1 cellular context compared by ENCODE assay signal in genomic region chr17:48998557-48999440, GRCh38.
TF ChIP-seq lines count a peak whose summit lies in the region.

No MANE protein-coding gene starts in this region.

TF ChIP-seq in HepG2, 621 proteins besides CTCF, POLR2A, EP300 and RAD21 (continued from another document and continues in another):
- TF ChIP-seq KLF16 (CRISPR knock-in tag; IDR thresholded peaks at IDR 0.05) (0 out of 4 replicates have a peak, but pooled peaks of 1 of the 2 experiments have one; percentile 16), UBTF (CRISPR knock-in tag; IDR thresholded peaks at IDR 0.05) (no peak), REL (CRISPR knock-in tag; conservative IDR thresholded peaks at IDR 0.05) (no peak), TGIF2 (CRISPR knock-in tag; IDR thresholded peaks at IDR 0.05) (peak; percentile 58; the same call in 1 of the 2 replicates), REPIN1 (CRISPR knock-in tag; IDR thresholded peaks at IDR 0.05; ENCODE audit: borderline replicate concordance, low read depth) (0 out of 2 replicates have a peak, but pooled peaks have one; percentile 19), ARID5B (CRISPR knock-in tag; IDR thresholded peaks at IDR 0.05) (peak; percentile 32; the same call in 1 of the 2 replicates), SAFB2 (CRISPR knock-in tag; IDR thresholded peaks at IDR 0.05; ENCODE audit: borderline replicate concordance, low read depth) (no peak), ZZZ3 (CRISPR knock-in tag; IDR thresholded peaks at IDR 0.05; ENCODE audit: borderline replicate concordance) (no peak), PCBP1 (IDR thresholded peaks at IDR 0.05; ENCODE audit: borderline replicate concordance, low read depth, low read length) (no peak), MLLT10 (CRISPR knock-in tag; IDR thresholded peaks at IDR 0.05) (peak; percentile 16; the same call in 1 of the 2 replicates), ZNF318 (CRISPR knock-in tag; IDR thresholded peaks at IDR 0.05) (no peak), ZNF740 (CRISPR knock-in tag; IDR thresholded peaks at IDR 0.05) (peak; percentile 77; the same call in 1 of the 2 replicates), MYC (CRISPR knock-in tag; IDR thresholded peaks at IDR 0.05; ENCODE audit: borderline replicate concordance) (peak; percentile 12), ZNF274 (CRISPR knock-in tag; IDR thresholded peaks at IDR 0.05) (0 out of 2 replicates have a peak, but pooled peaks have one; percentile 12), HNRNPK (IDR thresholded peaks at IDR 0.05; ENCODE audit: low read depth, low read length, poor library complexity, severe bottlenecking) (peak; percentile 86), ZNF460 (CRISPR knock-in tag; IDR thresholded peaks at IDR 0.05; ENCODE audit: borderline replicate concordance) (no peak), ZNF629 (CRISPR knock-in tag; conservative IDR thresholded peaks at IDR 0.05) (no peak), ZBTB10 (CRISPR knock-in tag; IDR thresholded peaks at IDR 0.05; ENCODE audit: borderline replicate concordance) (peak; percentile 49; the same call in 1 of the 2 replicates), ZFP90 (CRISPR knock-in tag; IDR thresholded peaks at IDR 0.05; ENCODE audit: borderline replicate concordance) (0 out of 2 replicates have a peak, but pooled peaks have one; percentile 38), HIC2 (CRISPR knock-in tag; IDR thresholded peaks at IDR 0.05; ENCODE audit: low read depth) (peak; percentile 25; the same call in 1 of the 2 replicates), ZNF546 (CRISPR knock-in tag; conservative IDR thresholded peaks at IDR 0.05) (0 out of 2 replicates have a peak, but pooled peaks have one; percentile 21), SOX13 (IDR thresholded peaks at IDR 0.05) (no peak; the same call in 1 of the 2 replicates), SOX13 (CRISPR knock-in tag; conservative IDR thresholded peaks at IDR 0.05 in 1 of 2, IDR thresholded peaks at IDR 0.05 in 1 of 2) (peak in 1 of 2 experiments; percentile 15; a peak in 1 of 4 replicates), DRAP1 (CRISPR knock-in tag; IDR thresholded peaks at IDR 0.05) (0 out of 2 replicates have a peak, but pooled peaks have one; percentile 7), ZNF773 (CRISPR knock-in tag; IDR thresholded peaks at IDR 0.05; ENCODE audit: borderline replicate concordance) (no peak), SOX5 (CRISPR knock-in tag; IDR thresholded peaks at IDR 0.05; ENCODE audit: borderline replicate concordance) (no peak; the same call in 1 of the 2 replicates), CREBL2 (CRISPR knock-in tag; IDR thresholded peaks at IDR 0.05; ENCODE audit: borderline replicate concordance) (no peak), ZNF138 (CRISPR knock-in tag; IDR thresholded peaks at IDR 0.05; ENCODE audit: low read depth) (peak; percentile 45; the same call in 1 of the 2 replicates), ZMYM4 (CRISPR knock-in tag; IDR thresholded peaks at IDR 0.05) (0 out of 2 replicates have a peak, but pooled peaks have one; percentile 13), ZFX (CRISPR knock-in tag; IDR thresholded peaks at IDR 0.05; ENCODE audit: low read depth) (peak; percentile 9; the same call in 1 of the 2 replicates), ELF4 (CRISPR knock-in tag; IDR thresholded peaks at IDR 0.05; ENCODE audit: borderline replicate concordance) (peak; percentile 20; the same call in 1 of the 2 replicates), ZNF580 (CRISPR knock-in tag; IDR thresholded peaks at IDR 0.05; ENCODE audit: borderline replicate concordance, low read depth) (peak; percentile 39; the same call in 1 of the 2 replicates), HNRNPL (IDR thresholded peaks at IDR 0.05; ENCODE audit: low read depth, low read length) (0 out of 2 replicates have a peak, but pooled peaks have one; percentile 2), SP140L (CRISPR knock-in tag; IDR thresholded peaks at IDR 0.05; ENCODE audit: borderline replicate concordance) (no peak), MED8 (CRISPR knock-in tag; IDR thresholded peaks at IDR 0.05; ENCODE audit: insufficient replicate concordance) (no peak), ZNF616 (CRISPR knock-in tag; IDR thresholded peaks at IDR 0.05; ENCODE audit: low read depth) (0 out of 2 replicates have a peak, but pooled peaks have one; percentile 65), ASH2L (IDR thresholded peaks at IDR 0.05; ENCODE audit: insufficient read length, low read depth, low read length) (peak; percentile 19)
